18 cellular contexts compared by ENCODE assay signal in the genomic region with DNA sequence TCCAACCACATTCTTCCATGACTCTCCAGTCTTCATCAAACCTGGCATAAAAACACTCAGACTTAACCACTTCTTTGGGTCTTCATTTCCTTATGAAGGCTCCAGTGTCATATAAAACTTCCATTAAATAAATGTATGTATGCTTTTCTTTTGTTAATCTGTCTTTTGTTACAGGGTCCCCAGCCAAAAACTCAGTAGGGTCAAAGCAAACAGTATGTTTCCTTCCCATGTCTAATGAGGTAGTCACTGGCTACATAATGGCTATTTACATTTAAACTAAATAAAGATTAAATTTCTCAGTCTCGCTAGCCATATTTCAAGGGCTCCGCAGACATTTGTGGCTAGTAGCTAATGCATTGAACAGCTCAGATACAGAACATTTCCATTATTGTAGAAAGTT. TPM values are rescaled to one million over a fixed set of nuclear protein-coding genes. Genes with fewer than 3 reads are reported as not detected.
"Had no signal": no experiment of that assay in that cellular context is flagged by ENCODE, and none has a peak within 500 bp of the region (broad histone marks: within the 10 kb centered on the region; RNA-seq: fewer than 3 reads in every experiment).

No MANE protein-coding gene starts in this region.

- H3K4me3 ChIP-seq: gastrocnemius medialis, heart right ventricle, prostate gland, skin epidermis, tibial nerve, uterus had no signal

- H3K36me3 ChIP-seq: gastrocnemius medialis, heart right ventricle, prostate gland, tibial nerve, uterus had no signal

- H3K27ac ChIP-seq: epithelial cell of prostate, gastrocnemius medialis, heart right ventricle, prostate gland, skin epidermis, tibial nerve, uterus had no signal

- ATAC-seq: gastrocnemius medialis, heart right ventricle, left colon, right cardiac atrium had no signal

- H3K4me1 ChIP-seq: gastrocnemius medialis, heart right ventricle, prostate gland, tibial nerve, uterus had no signal

- H3K27me3 ChIP-seq: tibial nerve had no signal

- H3K9me3 ChIP-seq: gastrocnemius medialis, heart right ventricle, prostate gland, uterus had no signal

- DNase-seq: activated naive CD4-positive, alpha-beta T cell treated with anti-CD3 and anti-CD28 coated beads, Interleukin-2, amount 50 U/mL, for 16 hours; gastrocnemius medialis; heart right ventricle; left colon; right cardiac atrium; stimulated activated CD4-positive, alpha-beta T cell treated with anti-CD3 and anti-CD28 coated beads, Interleukin-15, amount 100 ng/mL, for 24 hours; stimulated activated CD4-positive, alpha-beta T cell treated with anti-CD3 and anti-CD28 coated beads, Interleukin-4, amount 100 ng/mL, for 24 hours; stimulated activated naive CD4-positive, alpha-beta T cell treated with Interleukin-2 at 50 U/mL for 16 hours; substantia nigra; uterus had no signal

RNA-seq across cellular contexts. Expression of a gene that starts 40.1 kb away (rescaled TPM):
- total RNA-seq: gastrocnemius medialis, neural crest cell, osteoblast had no signal

RNA-seq across cellular contexts. Expression of a gene that starts 51.2 kb away (rescaled TPM):
- total RNA-seq: dermis microvascular lymphatic vessel endothelial cell, gastrocnemius medialis, left colon, lung microvascular endothelial cell, neural crest cell, osteoblast, right cardiac atrium had no signal
